ENCODE assay signal across 1 cellular context in the genomic region with DNA sequence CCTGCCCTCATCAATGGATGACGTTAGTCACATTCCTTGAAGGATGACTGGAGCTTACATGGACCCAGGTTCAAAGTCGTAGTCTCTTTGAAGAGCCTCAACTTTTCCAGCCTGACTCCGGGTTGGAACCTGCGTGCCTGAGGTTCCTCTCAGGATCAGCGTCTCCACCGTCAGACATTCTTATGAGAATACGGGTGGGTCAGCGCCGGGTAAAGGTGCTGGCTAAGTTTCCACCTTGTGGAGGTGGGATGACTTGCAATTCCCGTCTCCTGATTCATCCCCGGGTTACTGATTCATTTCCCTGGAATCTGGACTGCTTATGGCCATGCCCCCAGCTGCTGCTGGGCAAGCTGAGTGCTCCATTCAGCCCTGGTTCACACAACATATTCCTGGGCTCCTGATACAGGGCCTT.
TF ChIP-seq lines count a peak whose summit lies in the region.

No MANE protein-coding gene starts in this region.

TF ChIP-seq in SK-N-SH treated with all-trans-retinoic acid at 6 μM for 48 hours, 23 proteins besides CTCF, POLR2A, EP300 and RAD21 (continued from another document):
- TF ChIP-seq, protein P1, sequence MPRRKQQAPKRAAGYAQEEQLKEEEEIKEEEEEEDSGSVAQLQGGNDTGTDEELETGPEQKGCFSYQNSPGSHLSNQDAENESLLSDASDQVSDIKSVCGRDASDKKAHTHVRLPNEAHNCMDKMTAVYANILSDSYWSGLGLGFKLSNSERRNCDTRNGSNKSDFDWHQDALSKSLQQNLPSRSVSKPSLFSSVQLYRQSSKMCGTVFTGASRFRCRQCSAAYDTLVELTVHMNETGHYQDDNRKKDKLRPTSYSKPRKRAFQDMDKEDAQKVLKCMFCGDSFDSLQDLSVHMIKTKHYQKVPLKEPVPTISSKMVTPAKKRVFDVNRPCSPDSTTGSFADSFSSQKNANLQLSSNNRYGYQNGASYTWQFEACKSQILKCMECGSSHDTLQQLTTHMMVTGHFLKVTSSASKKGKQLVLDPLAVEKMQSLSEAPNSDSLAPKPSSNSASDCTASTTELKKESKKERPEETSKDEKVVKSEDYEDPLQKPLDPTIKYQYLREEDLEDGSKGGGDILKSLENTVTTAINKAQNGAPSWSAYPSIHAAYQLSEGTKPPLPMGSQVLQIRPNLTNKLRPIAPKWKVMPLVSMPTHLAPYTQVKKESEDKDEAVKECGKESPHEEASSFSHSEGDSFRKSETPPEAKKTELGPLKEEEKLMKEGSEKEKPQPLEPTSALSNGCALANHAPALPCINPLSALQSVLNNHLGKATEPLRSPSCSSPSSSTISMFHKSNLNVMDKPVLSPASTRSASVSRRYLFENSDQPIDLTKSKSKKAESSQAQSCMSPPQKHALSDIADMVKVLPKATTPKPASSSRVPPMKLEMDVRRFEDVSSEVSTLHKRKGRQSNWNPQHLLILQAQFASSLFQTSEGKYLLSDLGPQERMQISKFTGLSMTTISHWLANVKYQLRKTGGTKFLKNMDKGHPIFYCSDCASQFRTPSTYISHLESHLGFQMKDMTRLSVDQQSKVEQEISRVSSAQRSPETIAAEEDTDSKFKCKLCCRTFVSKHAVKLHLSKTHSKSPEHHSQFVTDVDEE (CRISPR knock-in tag; IDR thresholded peaks at IDR 0.05), result no peak
